13 cellular contexts compared by ENCODE assay signal in the genomic region with DNA sequence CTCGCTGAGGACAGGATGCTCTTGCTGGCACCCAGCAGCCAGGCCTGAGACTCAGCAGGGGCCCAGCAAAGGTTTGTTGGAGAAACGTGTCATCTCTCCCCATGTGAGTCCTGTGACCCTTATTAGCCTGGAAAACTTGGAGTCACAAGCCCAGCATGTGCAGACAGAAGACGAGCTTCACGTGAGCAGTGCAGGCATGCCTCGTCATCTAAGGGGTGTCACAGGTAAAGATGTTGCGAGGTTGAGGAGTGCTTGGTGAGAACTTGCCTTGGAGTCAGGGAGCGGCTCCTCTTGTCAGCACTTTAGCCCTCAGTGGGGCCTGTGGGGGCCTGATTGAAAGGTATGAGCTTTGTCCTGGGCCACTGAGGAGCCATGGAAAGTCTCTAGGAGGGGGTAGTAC. TPM values are rescaled to one million over a fixed set of nuclear protein-coding genes. Genes with fewer than 3 reads are reported as not detected.
DNase-seq lines count a peak whose midpoint lies in the region; ATAC-seq and TF ChIP-seq lines count a peak whose summit lies in the region.
"Had no signal": no experiment of that assay in that cellular context is flagged by ENCODE, and none has a peak within 500 bp of the region (broad histone marks: within the 10 kb centered on the region; RNA-seq: fewer than 3 reads in every experiment).

No MANE protein-coding gene starts in this region.

- ATAC-seq in stimulated activated naive CD8-positive, alpha-beta T cell treated with anti-CD3 and anti-CD28 coated beads, Interleukin-15, Interleukin-2, amounts not matched to agents 100 U/mL and 50 U/mL, for 24 hours: no peak
- no peak for ATAC-seq in GM21619 (IDR thresholded peaks at IDR 0.05; ENCODE audit: unreplicated experiment)
- ATAC-seq: gastrocnemius medialis had no signal

- DNase-seq in stimulated activated naive CD8-positive, alpha-beta T cell treated with anti-CD3 and anti-CD28 coated beads, Interleukin-15, Interleukin-2, amounts not matched to agents 100 U/mL and 50 U/mL, for 24 hours: no peak
- no peak for DNase-seq in activated T-helper 1 cell treated with anti-CD3 and anti-CD28 coated beads, Interleukin-12 subunit alpha, Interleukin-12 subunit beta, Interleukin-2, Interleukin-4 antibody, amounts not matched to agents 30 ng/mL and 10 ng/mL and 1 ng/mL, durations not matched to agents 14 hours and 24 hours and 36 hours (ENCODE audit: low spot score)
- DNase-seq in immature natural killer cell: no peak
- no peak for DNase-seq in type B pancreatic cell (ENCODE audit: extremely low spot score, unreplicated experiment)
- no peak for DNase-seq in COR-L47 (lab: John Stamatoyannopoulos, UW)
- DNase-seq in NCI-H774 (lab: John Stamatoyannopoulos, UW): no peak
- DNase-seq: gastrocnemius medialis, NCI-H146, NCI-H446 treated with DMSO at 0.1 percent for 48 hours, tibial artery had no signal

- H3K27me3 Mint-ChIP-seq in stimulated activated naive CD8-positive, alpha-beta T cell treated with anti-CD3 and anti-CD28 coated beads, Interleukin-15, Interleukin-2, amounts not matched to agents 100 ng/mL and 50 ng/mL, for 24 hours: no peaks in the 10 kb centered on the region
- no peaks in the 10 kb centered on the region for H3K27me3 Mint-ChIP-seq in activated T-helper 1 cell treated with anti-CD3 and anti-CD28 coated beads, Interleukin-12 subunit alpha, Interleukin-12 subunit beta, Interleukin-2, Interleukin-4 antibody, amounts not matched to agents 30 ng/mL and 10 ng/mL and 1 ng/mL, durations not matched to agents 14 hours and 24 hours and 36 hours (ENCODE audit: insufficient read depth)
- H3K27me3 Mint-ChIP-seq in immature natural killer cell (ENCODE audit: low read depth in 3 of 3): peaks cover 6 to 18% (median 12%) of the 10 kb centered on the region in 3 donors
- peaks cover 2% of the 10 kb centered on the region for H3K27me3 Mint-ChIP-seq in type B pancreatic cell

- H3K4me3 Mint-ChIP-seq in stimulated activated naive CD8-positive, alpha-beta T cell treated with anti-CD3 and anti-CD28 coated beads, Interleukin-15, Interleukin-2, amounts not matched to agents 100 ng/mL and 50 ng/mL, for 24 hours: peak overlapping the region; percentile 98
- H3K4me3 Mint-ChIP-seq in activated T-helper 1 cell treated with anti-CD3 and anti-CD28 coated beads, Interleukin-12 subunit alpha, Interleukin-12 subunit beta, Interleukin-2, Interleukin-4 antibody, amounts not matched to agents 30 ng/mL and 10 ng/mL and 1 ng/mL, durations not matched to agents 14 hours and 24 hours and 36 hours: peak overlapping the region; percentile 22
- H3K4me3 Mint-ChIP-seq in immature natural killer cell: peak overlapping the region; percentile 6 to 50 (median 32)
- H3K4me3 Mint-ChIP-seq in type B pancreatic cell: peak overlapping the region; percentile 100
- H3K4me3 Mint-ChIP-seq: mesothelial cell of epicardium had no signal

- peaks cover 26% of the 10 kb centered on the region for H3K4me1 Mint-ChIP-seq in stimulated activated naive CD8-positive, alpha-beta T cell treated with anti-CD3 and anti-CD28 coated beads, Interleukin-15, Interleukin-2, amounts not matched to agents 100 ng/mL and 50 ng/mL, for 24 hours (ENCODE audit: low read depth)
- H3K4me1 Mint-ChIP-seq in activated T-helper 1 cell treated with anti-CD3 and anti-CD28 coated beads, Interleukin-12 subunit alpha, Interleukin-12 subunit beta, Interleukin-2, Interleukin-4 antibody, amounts not matched to agents 30 ng/mL and 10 ng/mL and 1 ng/mL, durations not matched to agents 14 hours and 24 hours and 36 hours (ENCODE audit: low read depth): peaks cover 25% of the 10 kb centered on the region
- peaks cover 32 to 35% of the 10 kb centered on the region in 2 donors for H3K4me1 Mint-ChIP-seq in immature natural killer cell
- peaks cover 17% of the 10 kb centered on the region for H3K4me1 Mint-ChIP-seq in type B pancreatic cell (ENCODE audit: unreplicated experiment)

- no peak for TF ChIP-seq CTCF in type B pancreatic cell (conservative IDR thresholded peaks at IDR 0.05)

- intact Hi-C loops in activated T-helper 1 cell treated with anti-CD3 and anti-CD28 coated beads, Interleukin-12 subunit alpha, Interleukin-12 subunit beta, Interleukin-2, Interleukin-4 antibody, amounts not matched to agents 30 ng/mL and 10 ng/mL and 1 ng/mL, durations not matched to agents 14 hours and 24 hours and 36 hours (cut with micrococcal nuclease): loop anchor here (2.0 kb wide), 1 partner anchor 91 kb away; a partner anchor contains a TSS

- H3K36me3 Mint-ChIP-seq in stimulated activated naive CD8-positive, alpha-beta T cell treated with anti-CD3 and anti-CD28 coated beads, Interleukin-15, Interleukin-2, amounts not matched to agents 100 ng/mL and 50 ng/mL, for 24 hours (ENCODE audit: low read depth): peaks cover 41% of the 10 kb centered on the region
- H3K36me3 Mint-ChIP-seq in activated T-helper 1 cell treated with anti-CD3 and anti-CD28 coated beads, Interleukin-12 subunit alpha, Interleukin-12 subunit beta, Interleukin-2, Interleukin-4 antibody, amounts not matched to agents 30 ng/mL and 10 ng/mL and 1 ng/mL, durations not matched to agents 14 hours and 24 hours and 36 hours (ENCODE audit: low read depth): peaks cover 34% of the 10 kb centered on the region
- H3K36me3 Mint-ChIP-seq in immature natural killer cell (peaks cover 0 to 15% (median 11%) of the 10 kb centered on the region in 3 donors), type B pancreatic cell (peaks cover 3% of the 10 kb centered on the region)
- H3K36me3 Mint-ChIP-seq: mesothelial cell of epicardium had no signal

- no peaks in the 10 kb centered on the region for H3K9me3 Mint-ChIP-seq in stimulated activated naive CD8-positive, alpha-beta T cell treated with anti-CD3 and anti-CD28 coated beads, Interleukin-15, Interleukin-2, amounts not matched to agents 100 ng/mL and 50 ng/mL, for 24 hours
- H3K9me3 Mint-ChIP-seq in activated T-helper 1 cell treated with anti-CD3 and anti-CD28 coated beads, Interleukin-12 subunit alpha, Interleukin-12 subunit beta, Interleukin-2, Interleukin-4 antibody, amounts not matched to agents 30 ng/mL and 10 ng/mL and 1 ng/mL, durations not matched to agents 14 hours and 24 hours and 36 hours: no peaks in the 10 kb centered on the region
- no peaks in the 10 kb centered on the region for H3K9me3 Mint-ChIP-seq in immature natural killer cell
- no peaks in the 10 kb centered on the region for H3K9me3 Mint-ChIP-seq in type B pancreatic cell
- H3K9me3 Mint-ChIP-seq: mesothelial cell of epicardium had no signal

- peak overlapping the region; percentile 100 for H3K27ac Mint-ChIP-seq in stimulated activated naive CD8-positive, alpha-beta T cell treated with anti-CD3 and anti-CD28 coated beads, Interleukin-15, Interleukin-2, amounts not matched to agents 100 ng/mL and 50 ng/mL, for 24 hours
- peak overlapping the region; percentile 50 for H3K27ac Mint-ChIP-seq in activated T-helper 1 cell treated with anti-CD3 and anti-CD28 coated beads, Interleukin-12 subunit alpha, Interleukin-12 subunit beta, Interleukin-2, Interleukin-4 antibody, amounts not matched to agents 30 ng/mL and 10 ng/mL and 1 ng/mL, durations not matched to agents 14 hours and 24 hours and 36 hours
- peak overlapping the region; percentile 19 to 98 (median 44) for H3K27ac Mint-ChIP-seq in immature natural killer cell
- no peak overlapping the region for H3K27ac Mint-ChIP-seq in type B pancreatic cell
- H3K27ac Mint-ChIP-seq: mesothelial cell of epicardium had no signal

RNA-seq across cellular contexts. Expression of a gene that starts 2.1 kb away (rescaled TPM):
- total RNA-seq in activated T-helper 1 cell treated with anti-CD3 and anti-CD28 coated beads, Interleukin-12 subunit alpha, Interleukin-12 subunit beta, Interleukin-2, Interleukin-4 antibody, amounts not matched to agents 30 ng/mL and 10 ng/mL and 1 ng/mL, durations not matched to agents 14 hours and 24 hours and 36 hours: 5.5 and 6.9 TPM in 2 replicates
- polyA plus RNA-seq in immature natural killer cell: 1 to 10 TPM in 2 of 3 donors, under 1 TPM in 1; 0.59 to 2.9 (median 2.0) TPM
- total RNA-seq in type B pancreatic cell (ENCODE audit: low replicate concordance): 0.59 and 1.4 TPM in 2 replicates

RNA-seq across cellular contexts. Expression of a gene that starts 2.8 kb away (rescaled TPM):
- 213 and 218 TPM in 2 replicates for total RNA-seq in activated T-helper 1 cell treated with anti-CD3 and anti-CD28 coated beads, Interleukin-12 subunit alpha, Interleukin-12 subunit beta, Interleukin-2, Interleukin-4 antibody, amounts not matched to agents 30 ng/mL and 10 ng/mL and 1 ng/mL, durations not matched to agents 14 hours and 24 hours and 36 hours
- 1,000 to 10,000 TPM in 2 of 3 donors, 100 to 1,000 TPM in 1; 893 to 1,468 (median 1,114) TPM for polyA plus RNA-seq in immature natural killer cell
- 51.9 and 68.8 TPM in 2 replicates for total RNA-seq in type B pancreatic cell (ENCODE audit: low replicate concordance)

RNA-seq across cellular contexts. Expression of a gene that starts 10.1 kb away (rescaled TPM):
- total RNA-seq in activated T-helper 1 cell treated with anti-CD3 and anti-CD28 coated beads, Interleukin-12 subunit alpha, Interleukin-12 subunit beta, Interleukin-2, Interleukin-4 antibody, amounts not matched to agents 30 ng/mL and 10 ng/mL and 1 ng/mL, durations not matched to agents 14 hours and 24 hours and 36 hours: 12.7 and 20.3 TPM in 2 replicates
- polyA plus RNA-seq in immature natural killer cell: 1 to 10 TPM in 1 of 3 donors, under 1 TPM in 1, not detected in 1; 0.14 to 1.3 TPM
- total RNA-seq in type B pancreatic cell (ENCODE audit: low replicate concordance): 20.2 and 26.1 TPM in 2 replicates

RNA-seq across cellular contexts. Expression of a gene that starts 34.6 kb away (rescaled TPM):
- 40.0 and 43.1 TPM in 2 replicates for total RNA-seq in activated T-helper 1 cell treated with anti-CD3 and anti-CD28 coated beads, Interleukin-12 subunit alpha, Interleukin-12 subunit beta, Interleukin-2, Interleukin-4 antibody, amounts not matched to agents 30 ng/mL and 10 ng/mL and 1 ng/mL, durations not matched to agents 14 hours and 24 hours and 36 hours
- polyA plus RNA-seq in immature natural killer cell: 10 to 100 TPM in 1 of 3 donors, 1 to 10 TPM in 2; 5.1 to 10.5 (median 6.6) TPM
- 48.1 and 68.8 TPM in 2 replicates for total RNA-seq in type B pancreatic cell (ENCODE audit: low replicate concordance)

RNA-seq across cellular contexts. Expression of a gene that starts 40.8 kb away (rescaled TPM):
- total RNA-seq in activated T-helper 1 cell treated with anti-CD3 and anti-CD28 coated beads, Interleukin-12 subunit alpha, Interleukin-12 subunit beta, Interleukin-2, Interleukin-4 antibody, amounts not matched to agents 30 ng/mL and 10 ng/mL and 1 ng/mL, durations not matched to agents 14 hours and 24 hours and 36 hours: 17.8 TPM in 2 replicates
- polyA plus RNA-seq in immature natural killer cell: 10 to 100 TPM; 16.4 to 40.6 (median 21.7) TPM
- total RNA-seq in type B pancreatic cell (ENCODE audit: low replicate concordance): 39.2 and 41.5 TPM in 2 replicates

Comparison
In these comparisons a context has a peak if more than half of its experiments do, and no peak if none do; other contexts are left out.
1. H3K4me3 Mint-ChIP-seq: peak in every context shown above with its lines; median percentile 100 in type B pancreatic cell; 98 in stimulated activated naive CD8-positive, alpha-beta T cell treated with anti-CD3 and anti-CD28 coated beads, Interleukin-15, Interleukin-2, amounts not matched to agents 100 ng/mL and 50 ng/mL, for 24 hours; 32 in immature natural killer cell; 22 in activated T-helper 1 cell treated with anti-CD3 and anti-CD28 coated beads, Interleukin-12 subunit alpha, Interleukin-12 subunit beta, Interleukin-2, Interleukin-4 antibody, amounts not matched to agents 30 ng/mL and 10 ng/mL and 1 ng/mL, durations not matched to agents 14 hours and 24 hours and 36 hours.